In the genomic region with DNA sequence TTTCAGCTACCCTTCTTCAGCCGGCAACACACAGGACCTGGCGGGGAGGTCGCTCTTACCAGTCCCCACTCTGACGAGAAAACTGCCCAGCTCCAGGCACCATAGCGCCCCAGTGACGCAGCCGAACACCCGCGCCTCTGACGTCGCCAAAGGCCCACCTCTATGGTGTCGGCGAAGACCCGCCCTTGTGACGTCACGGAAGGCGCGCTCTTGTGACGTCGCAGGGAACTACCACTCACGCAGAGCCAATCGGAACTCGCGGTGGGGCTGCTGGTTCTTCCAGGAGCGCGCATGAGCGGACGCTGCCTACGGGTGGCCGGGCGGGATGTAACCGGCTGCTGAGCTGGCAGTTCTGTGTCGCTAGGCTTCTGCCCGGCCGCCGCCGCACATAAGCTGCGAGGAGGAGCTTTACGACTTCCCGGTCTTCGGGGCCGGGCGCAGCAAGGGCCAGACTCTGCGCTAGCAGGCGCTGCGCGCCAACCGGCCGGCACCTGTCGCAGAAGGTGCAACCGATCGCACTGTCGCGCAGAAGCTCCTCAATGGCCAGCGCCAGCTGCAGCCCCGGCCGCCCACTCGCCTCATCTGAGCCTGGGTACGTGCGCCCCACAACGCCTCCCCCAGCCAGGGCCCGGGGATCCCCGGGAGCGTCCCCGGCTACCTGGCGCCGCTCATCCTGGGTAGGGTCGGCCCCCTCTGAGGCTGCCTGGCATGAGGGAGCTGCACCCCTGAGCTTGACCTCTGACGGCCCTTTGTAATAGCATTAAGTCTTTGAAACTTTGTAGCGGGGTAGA, we compare ENCODE assay signal across 8 cellular contexts.
DNase-seq lines count a peak whose midpoint lies in the region; ATAC-seq and TF ChIP-seq lines count a peak whose summit lies in the region.
"Not testable (repeated sequence)": the region's sequence is repeated elsewhere in the genome, so short reads cannot be mapped to it uniquely, and the experiment has no call there.

No MANE protein-coding gene starts in this region.

- peak overlapping the region; percentile 47; the same call in 1 of the 2 replicates for H2AFZ ChIP-seq in GM23338

- H3K4me1 ChIP-seq in DOHH2 (ENCODE audit: control insufficient read depth, low read length); GM23338 (ENCODE audit: insufficient read depth): not testable (repeated sequence)

- H3K9me3 Mint-ChIP-seq in GM23338; naive thymus-derived CD8-positive, alpha-beta T cell; stimulated activated naive B cell treated with anti-CD40 and anti-IgM and Interleukin-4, amounts not matched to agents 10 μg/mL and 1 μg/mL and 100 μg/mL, for 72 hours: not testable (repeated sequence)

- not testable (repeated sequence) for H3K36me3 ChIP-seq in DOHH2 (ENCODE audit: control insufficient read depth, low read length); GM23338 (ENCODE audit: insufficient read depth)

- peak overlapping the region; percentile 98 for H3K4me3 Mint-ChIP-seq in GM23338
- H3K4me3 Mint-ChIP-seq in naive thymus-derived CD8-positive, alpha-beta T cell = peak overlapping the region; percentile 86 to 98 (median 94)
- peak overlapping the region; percentile 91 to 94 for H3K4me3 Mint-ChIP-seq in stimulated activated naive B cell treated with anti-CD40 and anti-IgM and Interleukin-4, amounts not matched to agents 10 μg/mL and 1 μg/mL and 100 μg/mL, for 72 hours

- not testable (repeated sequence) for H3F3A ChIP-seq in DOHH2 (ENCODE audit: control insufficient read depth, insufficient read depth); GM23338 (replicated peaks; ENCODE audit: low read depth)

- H3K4me1 Mint-ChIP-seq in GM23338; stimulated activated naive B cell treated with anti-CD40 and anti-IgM and Interleukin-4, amounts not matched to agents 10 μg/mL and 1 μg/mL and 100 μg/mL, for 72 hours: not testable (repeated sequence)
- peaks cover 0 to 14% (median 5%) of the 10 kb centered on the region in 4 donors for H3K4me1 Mint-ChIP-seq in naive thymus-derived CD8-positive, alpha-beta T cell

- not testable (repeated sequence) for H3K27me3 ChIP-seq in DOHH2 (ENCODE audit: control insufficient read depth, low read length); GM23338 (ENCODE audit: insufficient read depth)

- peak; percentile 98 for DNase-seq in GM23338 (ENCODE audit: low spot score)
- DNase-seq in Kasumi-1 (lab: John Stamatoyannopoulos, UW) = peak; percentile 94 to 96
- DNase-seq in RKO (ENCODE audit: low spot score) = peak; percentile 98
- peak; percentile 100 for DNase-seq in activated T-helper 1 cell treated with anti-CD3 and anti-CD28 coated beads, Interleukin-2, amount 50 U/mL, for 16 hours (ENCODE audit: low read depth in 1 of 2, low spot score in 1 of 2)
- peak; percentile 99 for DNase-seq in fibroblast of mammary gland (ENCODE audit: low read depth)
- peak; percentile 98 to 100 (median 100) for DNase-seq in naive thymus-derived CD8-positive, alpha-beta T cell
- DNase-seq in stimulated activated naive B cell treated with anti-CD40 and anti-IgM and Interleukin-4, amounts not matched to agents 10 μg/mL and 1 μg/mL and 100 μg/mL, for 72 hours = peak; percentile 100

- not testable (repeated sequence) for H3K9me2 ChIP-seq in DOHH2 (replicated peaks; ENCODE audit: control insufficient read depth, low read length); GM23338 (ENCODE audit: insufficient read depth)

- H3K4me2 ChIP-seq in DOHH2 (ENCODE audit: low read length) = peak overlapping the region; percentile 56
- peak overlapping the region; percentile 85 for H3K4me2 ChIP-seq in GM23338

- H3K36me3 Mint-ChIP-seq in GM23338 (ENCODE audit: low read depth); naive thymus-derived CD8-positive, alpha-beta T cell; stimulated activated naive B cell treated with anti-CD40 and anti-IgM and Interleukin-4, amounts not matched to agents 10 μg/mL and 1 μg/mL and 100 μg/mL, for 72 hours: not testable (repeated sequence)

- not testable (repeated sequence) for H3K9me3 ChIP-seq in DOHH2 (ENCODE audit: control insufficient read depth, insufficient read depth, low read length)

- not testable (repeated sequence) for TF ChIP-seq CTCF in DOHH2 (IDR thresholded peaks at IDR 0.05; ENCODE audit: low read depth, low read length, poor library complexity, severe bottlenecking); GM23338 (conservative IDR thresholded peaks at IDR 0.05; ENCODE audit: low read depth in 2 of 2); fibroblast of mammary gland (conservative IDR thresholded peaks at IDR 0.05; ENCODE audit: control insufficient read depth, insufficient read depth, low read depth, low read length)

- ATAC-seq in GM23338 = peak; percentile 99
- peak; percentile 95 to 99 for ATAC-seq in naive thymus-derived CD8-positive, alpha-beta T cell
- peak; percentile 99 to 100 for ATAC-seq in stimulated activated naive B cell treated with anti-CD40 and anti-IgM and Interleukin-4, amounts not matched to agents 10 μg/mL and 1 μg/mL and 100 μg/mL, for 72 hours (replicated peaks)

- H3K4me3 ChIP-seq in DOHH2 (ENCODE audit: low read length) (peak overlapping the region; percentile 71), GM23338 (peak overlapping the region; percentile 78), fibroblast of mammary gland (ENCODE audit: control insufficient read depth, low read depth, low read length) (peak overlapping the region; percentile 60)

- H3K79me2 ChIP-seq in DOHH2 (ENCODE audit: control insufficient read depth, low read length) = peaks cover 18% of the 10 kb centered on the region
- peaks cover 20% of the 10 kb centered on the region for H3K79me2 ChIP-seq in GM23338 (replicated peaks; ENCODE audit: insufficient read depth)

- H3K27ac Mint-ChIP-seq in GM23338 = peak overlapping the region; percentile 100
- peak overlapping the region; percentile 96 to 100 (median 100) for H3K27ac Mint-ChIP-seq in naive thymus-derived CD8-positive, alpha-beta T cell
- H3K27ac Mint-ChIP-seq in stimulated activated naive B cell treated with anti-CD40 and anti-IgM and Interleukin-4, amounts not matched to agents 10 μg/mL and 1 μg/mL and 100 μg/mL, for 72 hours = peak overlapping the region; percentile 98

- POLR2A ChIA-PET in naive thymus-derived CD8-positive, alpha-beta T cell (lab: Charles Lee) = interaction anchor here (0.6 to 1.3 kb wide), 2 partner anchors 144 to 280 kb away, joined by 3 read pairs; partner anchors contain the start of gene CAPN2

- H3K27me3 Mint-ChIP-seq in GM23338 (ENCODE audit: insufficient read depth, low read depth, poor library complexity); naive thymus-derived CD8-positive, alpha-beta T cell; stimulated activated naive B cell treated with anti-CD40 and anti-IgM and Interleukin-4, amounts not matched to agents 10 μg/mL and 1 μg/mL and 100 μg/mL, for 72 hours: not testable (repeated sequence)

- not testable (repeated sequence) for H4K20me1 ChIP-seq in DOHH2 (ENCODE audit: control insufficient read depth, insufficient read depth, low read depth, low read length); GM23338 (replicated peaks; ENCODE audit: insufficient read depth)

- peak overlapping the region; percentile 68 for H3K27ac ChIP-seq in DOHH2 (ENCODE audit: low read depth, low read length)
- peak overlapping the region; percentile 96 for H3K27ac ChIP-seq in GM23338 (ENCODE audit: low read depth)

TF ChIP-seq in GM23338, 12 proteins besides CTCF, POLR2A, EP300 and RAD21:
- TF ChIP-seq ETS1 (IDR thresholded peaks at IDR 0.05) (peak; percentile 62; the same call in 1 of the 2 replicates), POLR2AphosphoS5 (IDR thresholded peaks at IDR 0.05; ENCODE audit: low read depth) (peak; percentile 59), CREB1 (CRISPR knock-in tag; IDR thresholded peaks at IDR 0.05; ENCODE audit: low read depth) (peak; percentile 100)

Comparison
In these comparisons a context has a peak if more than half of its experiments do, and no peak if none do; other contexts are left out.
1. Peak in every context shown above with its lines: DNase-seq, ATAC-seq, H3K4me3 ChIP-seq and H3K27ac ChIP-seq.